20 cellular contexts compared by ENCODE assay signal in the genomic region with DNA sequence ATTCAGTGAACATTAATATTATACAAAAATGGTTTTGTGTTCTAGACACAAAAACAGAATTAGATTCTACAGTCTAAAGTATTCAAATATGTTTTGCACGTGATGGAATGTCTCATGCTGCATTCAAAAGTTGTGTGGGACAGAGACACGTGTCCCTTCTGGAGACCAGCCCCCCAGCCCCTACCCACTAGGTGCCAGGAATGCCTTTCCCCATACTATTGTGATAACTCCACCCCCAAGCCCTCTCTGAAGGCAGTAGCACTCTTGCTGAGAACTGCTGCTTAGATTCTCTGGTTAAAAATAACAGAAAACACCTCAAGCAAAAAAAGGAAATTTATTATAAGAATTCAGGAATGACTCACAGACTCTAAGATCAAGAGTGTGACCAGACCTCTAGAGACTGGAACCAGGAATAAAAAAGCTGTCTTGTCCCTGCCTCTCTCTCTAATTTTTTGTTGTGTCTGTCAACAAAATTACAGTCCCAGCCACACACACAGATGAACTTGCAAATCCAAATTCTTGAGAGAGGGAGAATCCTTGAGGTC.
"Had no signal": no experiment of that assay in that cellular context is flagged by ENCODE, and none has a peak within 500 bp of the region (broad histone marks: within the 10 kb centered on the region; RNA-seq: fewer than 3 reads in every experiment).

No MANE protein-coding gene starts in this region.

- H3K9me3 ChIP-seq: ascending aorta, breast epithelium, esophagus squamous epithelium, heart right ventricle, lower lobe of right lung, transverse colon had no signal

- ATAC-seq: effector memory CD8-positive, alpha-beta T cell; heart right ventricle; left colon; lower lobe of right lung; natural killer cell treated with Interleukin-12 subunit alpha and Interleukin-12 subunit beta and Interleukin-15 and Interleukin-18, amount 100 ng/mL, for 72 hours; stimulated activated naive CD8-positive, alpha-beta T cell treated with anti-CD3 and anti-CD28 coated beads, Interleukin-15, Interleukin-2, amounts not matched to agents 100 U/mL and 50 U/mL, for 24 hours had no signal

- H3K27ac Mint-ChIP-seq: activated naive CD4-positive, alpha-beta T cell treated with anti-CD3 and anti-CD28 coated beads, Interleukin-2, amount 10 ng/mL, durations not matched to agents 7 days and 5 days; effector memory CD8-positive, alpha-beta T cell; natural killer cell treated with Interleukin-12 subunit alpha and Interleukin-12 subunit beta and Interleukin-15 and Interleukin-18, amount 100 ng/mL, for 72 hours had no signal

- H3K27me3 Mint-ChIP-seq: activated naive CD4-positive, alpha-beta T cell treated with anti-CD3 and anti-CD28 coated beads, Interleukin-2, amount 10 ng/mL, durations not matched to agents 7 days and 5 days; effector memory CD8-positive, alpha-beta T cell; natural killer cell treated with Interleukin-12 subunit alpha and Interleukin-12 subunit beta and Interleukin-15 and Interleukin-18, amount 100 ng/mL, for 72 hours had no signal

- H3K27ac ChIP-seq: breast epithelium, esophagus squamous epithelium, heart right ventricle, lower lobe of right lung, transverse colon, VCaP had no signal

- H3K4me1 ChIP-seq: breast epithelium had no signal

- H3K9me3 Mint-ChIP-seq: activated naive CD4-positive, alpha-beta T cell treated with anti-CD3 and anti-CD28 coated beads, Interleukin-2, amount 10 ng/mL, durations not matched to agents 7 days and 5 days; effector memory CD8-positive, alpha-beta T cell; natural killer cell treated with Interleukin-12 subunit alpha and Interleukin-12 subunit beta and Interleukin-15 and Interleukin-18, amount 100 ng/mL, for 72 hours had no signal

- H3K4me3 Mint-ChIP-seq: activated naive CD4-positive, alpha-beta T cell treated with anti-CD3 and anti-CD28 coated beads, Interleukin-2, amount 10 ng/mL, durations not matched to agents 7 days and 5 days; effector memory CD8-positive, alpha-beta T cell; natural killer cell treated with Interleukin-12 subunit alpha and Interleukin-12 subunit beta and Interleukin-15 and Interleukin-18, amount 100 ng/mL, for 72 hours had no signal

- H3K27me3 ChIP-seq: ascending aorta, breast epithelium, esophagus squamous epithelium, heart right ventricle, transverse colon had no signal

- H3K36me3 ChIP-seq: breast epithelium, lower lobe of right lung, transverse colon had no signal

- DNase-seq: activated CD4-positive, CD25-positive, alpha-beta regulatory T cell treated with anti-CD3 and anti-CD28 coated beads, Interleukin-2, amount 50 U/mL, for 72 hours; activated naive CD4-positive, alpha-beta T cell treated with anti-CD3 and anti-CD28 coated beads, Interleukin-2, amount 10 ng/mL, durations not matched to agents 7 days and 5 days; activated T-cell treated with anti-CD3 and anti-CD28 coated beads for 4 hours; effector memory CD8-positive, alpha-beta T cell; esophagus squamous epithelium; heart right ventricle; left colon; lower lobe of right lung; posterior cingulate gyrus; retina; stimulated activated CD4-positive, alpha-beta T cell treated with anti-CD3 and anti-CD28 coated beads, Interleukin-12 subunit alpha, Interleukin-12 subunit beta, amount 100 ng/mL, for 4 hours; stimulated activated CD4-positive, alpha-beta T cell treated with anti-CD3 and anti-CD28 coated beads, Interleukin-2, amount 100 ng/mL, for 24 hours; stimulated activated naive CD8-positive, alpha-beta T cell treated with anti-CD3 and anti-CD28 coated beads, Interleukin-15, Interleukin-2, amounts not matched to agents 100 U/mL and 50 U/mL, for 24 hours; SW 1271; T-helper 2 cell; transverse colon had no signal

- H3K4me3 ChIP-seq: ascending aorta, breast epithelium, esophagus squamous epithelium, heart right ventricle, lower lobe of right lung, transverse colon had no signal
